26 cellular contexts compared by ENCODE assay signal in genomic region chr4:42618018-42618417, GRCh38.
"Had no signal": no experiment of that assay in that cellular context is flagged by ENCODE, and none has a peak within 500 bp of the region (broad histone marks: within the 10 kb centered on the region; RNA-seq: fewer than 3 reads in every experiment).

No MANE protein-coding gene starts in this region.

- H3K4me3 Mint-ChIP-seq: endodermal cell; mesothelial cell of epicardium; nephron progenitor cell; stimulated activated naive B cell treated with anti-CD40 and anti-IgM and Interleukin-4, amounts not matched to agents 10 μg/mL and 1 μg/mL and 100 μg/mL, for 72 hours; stimulated activated naive CD8-positive, alpha-beta T cell treated with anti-CD3 and anti-CD28 coated beads, Interleukin-15, Interleukin-2, amounts not matched to agents 100 ng/mL and 50 ng/mL, for 24 hours had no signal

- ATAC-seq: esophagus mucosa; gastrocnemius medialis; left lung; naive thymus-derived CD8-positive, alpha-beta T cell; sciatic nerve; stimulated activated naive B cell treated with anti-CD40 and anti-IgM and Interleukin-4, amounts not matched to agents 10 μg/mL and 1 μg/mL and 100 μg/mL, for 72 hours; upper lobe of right lung had no signal

- H3K9me3 ChIP-seq: gastrocnemius medialis, left lung, prostate gland, right atrium auricular region, suprapubic skin, thyroid gland, upper lobe of right lung, uterus had no signal

- H3K4me3 ChIP-seq: gastrocnemius medialis, left lung, prostate gland, right atrium auricular region, suprapubic skin, thyroid gland, upper lobe of right lung, uterus had no signal

- H3K27ac ChIP-seq: epithelial cell of prostate, left lung, prostate gland, right atrium auricular region, suprapubic skin, upper lobe of right lung, uterus had no signal

- H3K4me1 ChIP-seq: left lung, prostate gland, suprapubic skin, upper lobe of right lung, uterus had no signal

- H3K27me3 ChIP-seq: gastrocnemius medialis, left lung, right atrium auricular region, suprapubic skin, thyroid gland, upper lobe of right lung, uterus had no signal

- H3K36me3 ChIP-seq: gastrocnemius medialis, prostate gland, right atrium auricular region, suprapubic skin, uterus had no signal

- H3K4me1 Mint-ChIP-seq: mesothelial cell of epicardium, nephron progenitor cell had no signal

- DNase-seq: central memory CD4-positive, alpha-beta T cell; effector CD8-positive, alpha-beta T cell; endodermal cell; foreskin fibroblast; gastrocnemius medialis; head of caudate nucleus; kidney; left lung; mesenchymal stem cell; naive thymus-derived CD8-positive, alpha-beta T cell; nephron progenitor cell; nucleus accumbens; stimulated activated CD4-positive, alpha-beta T cell treated with anti-CD3 and anti-CD28 coated beads, Interleukin-2, amount 100 ng/mL, for 24 hours; stimulated activated CD4-positive, alpha-beta T cell treated with anti-CD3 and anti-CD28 coated beads, Interleukin-4, amount 100 ng/mL, for 4 hours; stimulated activated naive B cell treated with anti-CD40 and anti-IgM and Interleukin-4, amounts not matched to agents 10 μg/mL and 1 μg/mL and 100 μg/mL, for 72 hours; thyroid gland; upper lobe of right lung; uterus had no signal

- H3K27ac Mint-ChIP-seq: endodermal cell; mesothelial cell of epicardium; naive thymus-derived CD8-positive, alpha-beta T cell; nephron progenitor cell; stimulated activated naive B cell treated with anti-CD40 and anti-IgM and Interleukin-4, amounts not matched to agents 10 μg/mL and 1 μg/mL and 100 μg/mL, for 72 hours; stimulated activated naive CD8-positive, alpha-beta T cell treated with anti-CD3 and anti-CD28 coated beads, Interleukin-15, Interleukin-2, amounts not matched to agents 100 ng/mL and 50 ng/mL, for 24 hours had no signal

- H3K27me3 Mint-ChIP-seq: naive thymus-derived CD8-positive, alpha-beta T cell; stimulated activated naive B cell treated with anti-CD40 and anti-IgM and Interleukin-4, amounts not matched to agents 10 μg/mL and 1 μg/mL and 100 μg/mL, for 72 hours; stimulated activated naive CD8-positive, alpha-beta T cell treated with anti-CD3 and anti-CD28 coated beads, Interleukin-15, Interleukin-2, amounts not matched to agents 100 ng/mL and 50 ng/mL, for 24 hours had no signal

- H3K9me3 Mint-ChIP-seq: endodermal cell; mesothelial cell of epicardium; naive thymus-derived CD8-positive, alpha-beta T cell; nephron progenitor cell; stimulated activated naive CD8-positive, alpha-beta T cell treated with anti-CD3 and anti-CD28 coated beads, Interleukin-15, Interleukin-2, amounts not matched to agents 100 ng/mL and 50 ng/mL, for 24 hours had no signal

- H3K36me3 Mint-ChIP-seq: mesothelial cell of epicardium had no signal
